In the genomic region with DNA sequence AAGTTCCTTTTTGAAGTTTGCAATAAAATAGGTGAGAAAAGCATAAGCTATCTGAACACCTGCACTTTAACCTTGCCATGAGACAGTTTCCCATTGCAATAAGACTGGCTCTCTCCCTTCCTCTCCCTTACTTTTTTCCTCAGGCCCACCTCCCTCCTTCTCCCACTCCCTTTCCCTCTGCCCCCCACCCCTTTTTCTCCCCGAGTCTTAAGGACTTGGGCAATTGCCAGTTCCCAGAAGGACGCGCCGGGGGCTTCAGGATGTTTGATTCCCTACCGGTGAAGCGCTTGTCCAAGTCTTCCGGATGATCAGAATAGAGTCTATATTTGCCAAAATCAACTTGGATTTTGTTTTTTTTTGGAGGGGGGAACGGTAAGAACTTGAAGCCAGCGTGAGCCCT, we compare ENCODE assay signal across 3 cellular contexts.
TF ChIP-seq lines count a peak whose summit lies in the region.

No MANE protein-coding gene starts in this region.

TF ChIP-seq in SK-N-SH, 30 proteins besides CTCF, POLR2A, EP300 and RAD21 (continued from another document):
- TF ChIP-seq, protein P1, sequence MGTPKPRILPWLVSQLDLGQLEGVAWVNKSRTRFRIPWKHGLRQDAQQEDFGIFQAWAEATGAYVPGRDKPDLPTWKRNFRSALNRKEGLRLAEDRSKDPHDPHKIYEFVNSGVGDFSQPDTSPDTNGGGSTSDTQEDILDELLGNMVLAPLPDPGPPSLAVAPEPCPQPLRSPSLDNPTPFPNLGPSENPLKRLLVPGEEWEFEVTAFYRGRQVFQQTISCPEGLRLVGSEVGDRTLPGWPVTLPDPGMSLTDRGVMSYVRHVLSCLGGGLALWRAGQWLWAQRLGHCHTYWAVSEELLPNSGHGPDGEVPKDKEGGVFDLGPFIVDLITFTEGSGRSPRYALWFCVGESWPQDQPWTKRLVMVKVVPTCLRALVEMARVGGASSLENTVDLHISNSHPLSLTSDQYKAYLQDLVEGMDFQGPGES (IDR thresholded peaks at IDR 0.05; ENCODE audit: low read depth, low read length) = no peak
TF ChIP-seq in SK-N-SH: peak in this region for 0.

TF ChIP-seq in SK-N-SH treated with all-trans-retinoic acid at 6 μM for 48 hours, 23 proteins besides CTCF, POLR2A, EP300 and RAD21 (continued from another document):
- TF ChIP-seq, protein P2, sequence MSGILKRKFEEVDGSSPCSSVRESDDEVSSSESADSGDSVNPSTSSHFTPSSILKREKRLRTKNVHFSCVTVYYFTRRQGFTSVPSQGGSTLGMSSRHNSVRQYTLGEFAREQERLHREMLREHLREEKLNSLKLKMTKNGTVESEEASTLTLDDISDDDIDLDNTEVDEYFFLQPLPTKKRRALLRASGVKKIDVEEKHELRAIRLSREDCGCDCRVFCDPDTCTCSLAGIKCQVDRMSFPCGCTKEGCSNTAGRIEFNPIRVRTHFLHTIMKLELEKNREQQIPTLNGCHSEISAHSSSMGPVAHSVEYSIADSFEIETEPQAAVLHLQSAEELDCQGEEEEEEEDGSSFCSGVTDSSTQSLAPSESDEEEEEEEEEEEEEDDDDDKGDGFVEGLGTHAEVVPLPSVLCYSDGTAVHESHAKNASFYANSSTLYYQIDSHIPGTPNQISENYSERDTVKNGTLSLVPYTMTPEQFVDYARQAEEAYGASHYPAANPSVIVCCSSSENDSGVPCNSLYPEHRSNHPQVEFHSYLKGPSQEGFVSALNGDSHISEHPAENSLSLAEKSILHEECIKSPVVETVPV (CRISPR knock-in tag; IDR thresholded peaks at IDR 0.05) = no peak
- TF ChIP-seq ZNF70 (CRISPR knock-in tag; IDR thresholded peaks at IDR 0.05) (no peak), TCF4 (CRISPR knock-in tag; IDR thresholded peaks at IDR 0.05; ENCODE audit: borderline replicate concordance) (no peak), TOX (CRISPR knock-in tag; IDR thresholded peaks at IDR 0.05; ENCODE audit: borderline replicate concordance) (no peak), ISL1 (CRISPR knock-in tag; IDR thresholded peaks at IDR 0.05) (no peak), ZC3H10 (CRISPR knock-in tag; IDR thresholded peaks at IDR 0.05) (no peak), OSR1 (CRISPR knock-in tag; IDR thresholded peaks at IDR 0.05) (no peak), RARB (CRISPR knock-in tag; IDR thresholded peaks at IDR 0.05) (no peak), CSDC2 (CRISPR knock-in tag; IDR thresholded peaks at IDR 0.05) (no peak), ESRRG (CRISPR knock-in tag; IDR thresholded peaks at IDR 0.05) (no peak), ZNF565 (CRISPR knock-in tag; conservative IDR thresholded peaks at IDR 0.05; ENCODE audit: low read depth) (no peak), ZFP3 (CRISPR knock-in tag; IDR thresholded peaks at IDR 0.05) (no peak), ARNTL (CRISPR knock-in tag; IDR thresholded peaks at IDR 0.05; ENCODE audit: borderline replicate concordance, low read depth) (no peak), ZNF8 (CRISPR knock-in tag; IDR thresholded peaks at IDR 0.05) (no peak)

TF ChIP-seq in A549, 52 proteins besides CTCF, POLR2A, EP300 and RAD21 (continued from another document):
- TF ChIP-seq JUN (IDR thresholded peaks at IDR 0.05) (no peak), ESRRA (IDR thresholded peaks at IDR 0.05; ENCODE audit: borderline replicate concordance, low read length) (no peak), SREBF2 (IDR thresholded peaks at IDR 0.05) (no peak), POLR2AphosphoS2 (conservative IDR thresholded peaks at IDR 0.05; ENCODE audit: low read length) (no peak), MAZ (IDR thresholded peaks at IDR 0.05; ENCODE audit: borderline replicate concordance, low read depth, low read length) (no peak)
